23 cellular contexts compared by ENCODE assay signal in the genomic region with DNA sequence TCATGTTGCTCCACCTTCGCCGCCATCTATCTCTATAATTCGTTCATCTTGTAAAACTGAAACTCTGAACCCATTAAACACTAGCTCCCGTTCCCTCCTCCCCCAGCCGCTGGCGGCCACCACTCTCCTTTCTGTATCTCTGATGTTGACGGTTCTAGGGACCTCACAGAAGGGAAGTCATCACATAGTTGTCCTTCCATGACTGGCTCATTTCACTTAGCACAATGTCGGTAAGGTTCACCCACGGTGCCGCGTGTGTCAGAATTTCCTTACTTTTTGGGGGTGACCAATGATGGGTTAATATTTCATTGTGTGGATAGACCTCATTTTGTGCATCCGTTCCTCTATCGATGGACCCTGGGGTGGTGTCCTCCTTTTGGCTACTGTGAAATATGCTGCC. TPM values are rescaled to one million over a fixed set of nuclear protein-coding genes. Genes with fewer than 3 reads are reported as not detected.
A peak's percentile ranks its signal among the peaks of the same experiment; 100 is the strongest.
DNase-seq lines count a peak whose midpoint lies in the region; ATAC-seq and TF ChIP-seq lines count a peak whose summit lies in the region.
"Had no signal": no experiment of that assay in that cellular context is flagged by ENCODE, and none has a peak within 500 bp of the region (broad histone marks: within the 10 kb centered on the region; RNA-seq: fewer than 3 reads in every experiment).

No MANE protein-coding gene starts in this region.

- H3K36me3 Mint-ChIP-seq in activated B cell treated with CpG ODN at 0.5 μM for 24 hours (ENCODE audit: low read depth) (no peaks in the 10 kb centered on the region), neural progenitor cell (peaks cover 2% of the 10 kb centered on the region)
- H3K36me3 Mint-ChIP-seq: CD8-positive, alpha-beta memory T cell; immature natural killer cell had no signal

- no peaks in the 10 kb centered on the region for H3K9me3 ChIP-seq in BLaER1 treated with 17β-estradiol and CSF1 and Interleukin-3, amounts not matched to agents 10 nM and 100 nM (replicated peaks in 1 of 11)
- no peaks in the 10 kb centered on the region for H3K9me3 ChIP-seq in neural progenitor cell (ENCODE audit: low read depth)
- H3K9me3 ChIP-seq: heart left ventricle, left ventricle myocardium inferior, Peyer's patch, SJSA1 had no signal

- no peaks in the 10 kb centered on the region for H3K36me3 ChIP-seq in BLaER1 treated with 17β-estradiol and CSF1 and Interleukin-3, amounts not matched to agents 10 nM and 100 nM
- H3K36me3 ChIP-seq in neural progenitor cell: no peaks in the 10 kb centered on the region
- H3K36me3 ChIP-seq: heart left ventricle, left ventricle myocardium inferior, Peyer's patch, SJSA1, WERI-Rb-1 had no signal

- no peak for TF ChIP-seq CTCF in GM20000 (IDR thresholded peaks at IDR 0.05; ENCODE audit: extremely low read depth, missing control alignments)
- no peak for TF ChIP-seq CTCF in activated B cell treated with CpG ODN at 0.5 μM for 24 hours (IDR thresholded peaks at IDR 0.05)
- no peak for TF ChIP-seq CTCF in neural progenitor cell (IDR thresholded peaks at IDR 0.05)

- H3K27me3 Mint-ChIP-seq in activated B cell treated with CpG ODN at 0.5 μM for 24 hours: peaks cover 9% of the 10 kb centered on the region
- H3K27me3 Mint-ChIP-seq in neural progenitor cell (ENCODE audit: insufficient read depth, low read depth): peaks cover 21% of the 10 kb centered on the region

- H3K4me2 ChIP-seq in BLaER1 treated with 17β-estradiol and CSF1 and Interleukin-3, amounts not matched to agents 10 nM and 100 nM: peak overlapping the region; percentile 94 to 100 (median 97)
- no peak overlapping the region for H3K4me2 ChIP-seq in neural progenitor cell

- ATAC-seq in activated B cell treated with CpG ODN at 0.5 μM for 24 hours (ENCODE audit: low read depth): no peak
- ATAC-seq: heart left ventricle; stimulated activated naive B cell treated with anti-CD40 and anti-IgM and Interleukin-4, amounts not matched to agents 10 μg/mL and 1 μg/mL and 100 μg/mL, for 72 hours had no signal

- peaks cover 25% of the 10 kb centered on the region for H3F3A ChIP-seq in neural progenitor cell (ENCODE audit: low read depth)

- no peak overlapping the region for H2AFZ ChIP-seq in neural progenitor cell (replicated peaks)

- peak overlapping the region; percentile 57 to 91 (median 72) for H3K9ac ChIP-seq in BLaER1 treated with 17β-estradiol and CSF1 and Interleukin-3, amounts not matched to agents 10 nM and 100 nM
- no peak overlapping the region for H3K9ac ChIP-seq in neural progenitor cell

- H3K27me3 ChIP-seq in BLaER1 treated with 17β-estradiol and CSF1 and Interleukin-3, amounts not matched to agents 10 nM and 100 nM: no peaks in the 10 kb centered on the region
- H3K27me3 ChIP-seq in neural progenitor cell: no peaks in the 10 kb centered on the region
- H3K27me3 ChIP-seq: Peyer's patch had no signal

- H3K27ac Mint-ChIP-seq in activated B cell treated with CpG ODN at 0.5 μM for 24 hours (peak overlapping the region; percentile 12), neural progenitor cell (no peak overlapping the region)

- peaks cover 87 to 97% (median 96%) of the 10 kb centered on the region in 10 experiments for H3K4me1 ChIP-seq in BLaER1 treated with 17β-estradiol and CSF1 and Interleukin-3, amounts not matched to agents 10 nM and 100 nM
- H3K4me1 ChIP-seq in neural progenitor cell: peaks cover 37% of the 10 kb centered on the region
- H3K4me1 ChIP-seq: SJSA1 had no signal

- intact Hi-C loops in activated B cell treated with CpG ODN at 0.5 μM for 24 hours (cut with micrococcal nuclease): loop anchor here (10.0 kb wide), 1 partner anchor 46 kb away; no protein-coding TSS in a partner anchor

- peak; percentile 1 for DNase-seq in GM20000 (ENCODE audit: low spot score)
- DNase-seq in activated B cell treated with CpG ODN at 0.5 μM for 24 hours: no peak
- DNase-seq in neural progenitor cell (ENCODE audit: low spot score): no peak
- no peak for DNase-seq in NCI-H446 (lab: John Stamatoyannopoulos, UW)
- no peak for DNase-seq in OCI-M2 (lab: John Stamatoyannopoulos, UW; ENCODE audit: unreplicated experiment)
- no peak for DNase-seq in NCI-H226
- DNase-seq: activated CD4-positive, alpha-beta T cell treated with anti-CD3 and anti-CD28 coated beads, Interleukin-2, amount 50 U/mL, for 1 hour; amniotic stem cell; CD8-positive, alpha-beta memory T cell; dermis blood vessel endothelial cell; immature natural killer cell; left ventricle myocardium inferior; NCI-H1092 treated with DMSO at 0.1 percent for 48 hours; NCI-H2081; NCI-H446 treated with DMSO at 0.1 percent for 48 hours; stimulated activated naive B cell treated with anti-CD40 and anti-IgM and Interleukin-4, amounts not matched to agents 10 μg/mL and 1 μg/mL and 100 μg/mL, for 72 hours; WERI-Rb-1 had no signal

- H3K79me2 ChIP-seq in neural progenitor cell (ENCODE audit: low read depth): no peaks in the 10 kb centered on the region

- CTCF ChIA-PET in activated B cell treated with CpG ODN at 0.5 μM for 24 hours (lab: Charles Lee): interaction anchor here (0.7 to 1.4 kb wide), 2 partner anchors 19 to 130 kb away, joined by 3 to 4 read pairs; no protein-coding TSS in a partner anchor

- POLR2A ChIA-PET in activated B cell treated with CpG ODN at 0.5 μM for 24 hours (lab: Charles Lee): interaction anchor here (0.6 kb wide), 2 partner anchors 9 to 231 kb away, joined by 4 to 10 read pairs; no protein-coding TSS in a partner anchor

- H3K4me1 Mint-ChIP-seq in activated B cell treated with CpG ODN at 0.5 μM for 24 hours (peaks cover 69% of the 10 kb centered on the region), neural progenitor cell (peaks cover 54% of the 10 kb centered on the region)

- peak overlapping the region; percentile 63 to 94 (median 89); a peak in 21 of 22 replicates for H3K27ac ChIP-seq in BLaER1 treated with 17β-estradiol and CSF1 and Interleukin-3, amounts not matched to agents 10 nM and 100 nM
- no peak overlapping the region for H3K27ac ChIP-seq in neural progenitor cell
- H3K27ac ChIP-seq: left ventricle myocardium inferior, SJSA1, skin epidermis, WERI-Rb-1 had no signal

- peak overlapping the region; percentile 5 to 80 (median 42); a peak in 15 of 20 replicates for H3K4me3 ChIP-seq in BLaER1 treated with 17β-estradiol and CSF1 and Interleukin-3, amounts not matched to agents 10 nM and 100 nM
- no peak overlapping the region for H3K4me3 ChIP-seq in neural progenitor cell
- H3K4me3 ChIP-seq: left ventricle myocardium inferior, SJSA1, skin epidermis had no signal

- H3K4me3 Mint-ChIP-seq in activated B cell treated with CpG ODN at 0.5 μM for 24 hours (peak overlapping the region; percentile 6), neural progenitor cell (peak overlapping the region; percentile 33)
- H3K4me3 Mint-ChIP-seq: neural crest cell had no signal

- H3K9me3 Mint-ChIP-seq in activated B cell treated with CpG ODN at 0.5 μM for 24 hours (no peaks in the 10 kb centered on the region), neural progenitor cell (peaks cover 4% of the 10 kb centered on the region)
- H3K9me3 Mint-ChIP-seq: CD8-positive, alpha-beta memory T cell; immature natural killer cell; neural crest cell had no signal

- no peaks in the 10 kb centered on the region for H4K20me1 ChIP-seq in BLaER1 treated with 17β-estradiol and CSF1 and Interleukin-3, amounts not matched to agents 10 nM and 100 nM
- H4K20me1 ChIP-seq in neural progenitor cell (ENCODE audit: low read depth): no peaks in the 10 kb centered on the region

RNA-seq across cellular contexts. Expression of a gene that starts 2.0 kb away (rescaled TPM):
- total RNA-seq in activated B cell treated with CpG ODN at 0.5 μM for 24 hours (2.1 and 2.8 TPM in 2 replicates), neural progenitor cell (ENCODE audit: low replicate concordance) (3.0 and 8.5 TPM in 2 replicates)
- total RNA-seq: SJSA1 had no signal
